In genomic region chr4:140096921-140097320, GRCh38 we compare ENCODE assay signal across 12 cellular contexts. TPM values are rescaled to one million over a fixed set of nuclear protein-coding genes. Genes with fewer than 3 reads are reported as not detected.
DNase-seq lines count a peak whose midpoint lies in the region; ATAC-seq lines count a peak whose summit lies in the region.
"Had no signal": no experiment of that assay in that cellular context is flagged by ENCODE, and none has a peak within 500 bp of the region (broad histone marks: within the 10 kb centered on the region; RNA-seq: fewer than 3 reads in every experiment).

No MANE protein-coding gene starts in this region.

- peaks cover 55% of the 10 kb centered on the region for H3K4me1 ChIP-seq in thymus (ENCODE audit: control insufficient read depth, insufficient read depth, low read length)

- H3K27ac ChIP-seq in thymus (ENCODE audit: low read depth) = peak overlapping the region; percentile 80

- no peaks in the 10 kb centered on the region for H3K27me3 Mint-ChIP-seq in activated CD8-positive, alpha-beta memory T cell treated with anti-CD3 and anti-CD28 coated beads, Interleukin-2, amount 10 ng/mL, durations not matched to agents 7 days and 5 days
- H3K27me3 Mint-ChIP-seq in activated CD8-positive, alpha-beta T cell treated with anti-CD3 and anti-CD28 coated beads, Interleukin-2, amount 10 ng/mL, durations not matched to agents 7 days and 5 days (ENCODE audit: low read depth) = no peaks in the 10 kb centered on the region

- CTCF ChIA-PET in activated CD8-positive, alpha-beta memory T cell treated with anti-CD3 and anti-CD28 coated beads, Interleukin-2, amount 10 ng/mL, durations not matched to agents 7 days and 5 days (lab: Charles Lee) = interaction anchor here (1.1 to 1.9 kb wide), 3 partner anchors 17 to 54 kb away, joined by 4 to 5 read pairs (median 4); no protein-coding TSS in a partner anchor
- CTCF ChIA-PET in activated CD8-positive, alpha-beta T cell treated with anti-CD3 and anti-CD28 coated beads, Interleukin-2, amount 10 ng/mL, durations not matched to agents 7 days and 5 days (lab: Charles Lee) = interaction anchor here (1.1 to 1.7 kb wide), 7 partner anchors 15 to 157 kb away, joined by 3 to 9 read pairs (median 4); no protein-coding TSS in a partner anchor

- peaks cover 90% of the 10 kb centered on the region for H3K4me1 Mint-ChIP-seq in activated CD8-positive, alpha-beta memory T cell treated with anti-CD3 and anti-CD28 coated beads, Interleukin-2, amount 10 ng/mL, durations not matched to agents 7 days and 5 days
- H3K4me1 Mint-ChIP-seq in activated CD8-positive, alpha-beta T cell treated with anti-CD3 and anti-CD28 coated beads, Interleukin-2, amount 10 ng/mL, durations not matched to agents 7 days and 5 days (ENCODE audit: low read depth) = peaks cover 93% of the 10 kb centered on the region

- no peaks in the 10 kb centered on the region for H3K27me3 ChIP-seq in thymus (ENCODE audit: control insufficient read depth, insufficient read depth)
- H3K27me3 ChIP-seq: pancreas had no signal

- no peaks in the 10 kb centered on the region for H3K9me3 Mint-ChIP-seq in activated CD8-positive, alpha-beta memory T cell treated with anti-CD3 and anti-CD28 coated beads, Interleukin-2, amount 10 ng/mL, durations not matched to agents 7 days and 5 days (ENCODE audit: low read depth)
- no peaks in the 10 kb centered on the region for H3K9me3 Mint-ChIP-seq in activated CD8-positive, alpha-beta T cell treated with anti-CD3 and anti-CD28 coated beads, Interleukin-2, amount 10 ng/mL, durations not matched to agents 7 days and 5 days (ENCODE audit: insufficient read depth)

- WGBS in thymus = 14% methylated on average over 2 of the region's 2 CpGs

- no peak overlapping the region for H3K4me3 ChIP-seq in thymus (ENCODE audit: low read length)
- H3K4me3 ChIP-seq: K562, pancreas had no signal

- H3K27ac Mint-ChIP-seq in activated CD8-positive, alpha-beta memory T cell treated with anti-CD3 and anti-CD28 coated beads, Interleukin-2, amount 10 ng/mL, durations not matched to agents 7 days and 5 days = peak overlapping the region; percentile 94
- peak overlapping the region; percentile 97 for H3K27ac Mint-ChIP-seq in activated CD8-positive, alpha-beta T cell treated with anti-CD3 and anti-CD28 coated beads, Interleukin-2, amount 10 ng/mL, durations not matched to agents 7 days and 5 days

- H3K36me3 ChIP-seq in thymus (ENCODE audit: control insufficient read depth, insufficient read depth) = no peaks in the 10 kb centered on the region
- H3K36me3 ChIP-seq: pancreas had no signal

- peak overlapping the region; percentile 75 for H3K4me3 Mint-ChIP-seq in activated CD8-positive, alpha-beta memory T cell treated with anti-CD3 and anti-CD28 coated beads, Interleukin-2, amount 10 ng/mL, durations not matched to agents 7 days and 5 days
- H3K4me3 Mint-ChIP-seq in activated CD8-positive, alpha-beta T cell treated with anti-CD3 and anti-CD28 coated beads, Interleukin-2, amount 10 ng/mL, durations not matched to agents 7 days and 5 days = peak overlapping the region; percentile 79

- intact Hi-C loops in left ventricle myocardium superior (cut with micrococcal nuclease) = no loop called here
- intact Hi-C loops in posterior vena cava (cut with DNase I) = no loop called here

- no peak for DNase-seq in activated CD8-positive, alpha-beta memory T cell treated with anti-CD3 and anti-CD28 coated beads, Interleukin-2, amount 10 ng/mL, durations not matched to agents 7 days and 5 days
- DNase-seq in activated CD8-positive, alpha-beta memory T cell treated with anti-CD3 and anti-CD28 coated beads, Interleukin-2, amount 50 U/mL, for 4 hours = no peak
- DNase-seq in activated CD8-positive, alpha-beta T cell treated with anti-CD3 and anti-CD28 coated beads, Interleukin-2, amount 10 ng/mL, durations not matched to agents 7 days and 5 days = no peak
- no peak for DNase-seq in left ventricle myocardium superior
- DNase-seq in posterior vena cava (ENCODE audit: low spot score) = no peak
- no peak for DNase-seq in SHP77 treated with DMSO at 0.1 percent for 48 hours (lab: John Stamatoyannopoulos, UW)
- no peak for DNase-seq in NCI-H226
- DNase-seq: hippocampal formation, NCI-H526, pancreas had no signal

- H3K9me3 ChIP-seq in thymus (ENCODE audit: control insufficient read depth) = no peaks in the 10 kb centered on the region
- H3K9me3 ChIP-seq: pancreas had no signal

- H3K36me3 Mint-ChIP-seq in activated CD8-positive, alpha-beta memory T cell treated with anti-CD3 and anti-CD28 coated beads, Interleukin-2, amount 10 ng/mL, durations not matched to agents 7 days and 5 days = peaks cover 16% of the 10 kb centered on the region
- peaks cover 2% of the 10 kb centered on the region for H3K36me3 Mint-ChIP-seq in activated CD8-positive, alpha-beta T cell treated with anti-CD3 and anti-CD28 coated beads, Interleukin-2, amount 10 ng/mL, durations not matched to agents 7 days and 5 days (ENCODE audit: low read depth)

- ATAC-seq in activated CD8-positive, alpha-beta memory T cell treated with anti-CD3 and anti-CD28 coated beads, Interleukin-2, amount 10 ng/mL, durations not matched to agents 7 days and 5 days = no peak
- no peak for ATAC-seq in activated CD8-positive, alpha-beta T cell treated with anti-CD3 and anti-CD28 coated beads, Interleukin-2, amount 10 ng/mL, durations not matched to agents 7 days and 5 days
- ATAC-seq in left ventricle myocardium superior = peak; percentile 5
- ATAC-seq: K562, pancreas had no signal

- POLR2A ChIA-PET in activated CD8-positive, alpha-beta T cell treated with anti-CD3 and anti-CD28 coated beads, Interleukin-2, amount 10 ng/mL, durations not matched to agents 7 days and 5 days (lab: Charles Lee) = interaction anchor here (3.1 kb wide), 1 partner anchor 55 kb away, joined by 33 read pairs; the partner anchor contains the start of gene MAML3

RNA-seq across cellular contexts. Expression of gene MAML3, which starts 57.1 kb away (rescaled TPM):
- 1 to 10 TPM; 1.8 to 4.3 TPM for total RNA-seq in activated CD8-positive, alpha-beta memory T cell treated with anti-CD3 and anti-CD28 coated beads, Interleukin-2, amount 10 ng/mL, durations not matched to agents 7 days and 5 days
- 1 to 10 TPM; 4.0 to 4.1 TPM for total RNA-seq in activated CD8-positive, alpha-beta T cell treated with anti-CD3 and anti-CD28 coated beads, Interleukin-2, amount 10 ng/mL, durations not matched to agents 7 days and 5 days
- total RNA-seq in left ventricle myocardium superior = 2.1 TPM
- 5.2 TPM for polyA plus RNA-seq in thymus
- 1 to 10 TPM; 6.3 to 6.5 TPM for total RNA-seq in posterior vena cava
